13 cellular contexts compared by ENCODE assay signal in the genomic region with DNA sequence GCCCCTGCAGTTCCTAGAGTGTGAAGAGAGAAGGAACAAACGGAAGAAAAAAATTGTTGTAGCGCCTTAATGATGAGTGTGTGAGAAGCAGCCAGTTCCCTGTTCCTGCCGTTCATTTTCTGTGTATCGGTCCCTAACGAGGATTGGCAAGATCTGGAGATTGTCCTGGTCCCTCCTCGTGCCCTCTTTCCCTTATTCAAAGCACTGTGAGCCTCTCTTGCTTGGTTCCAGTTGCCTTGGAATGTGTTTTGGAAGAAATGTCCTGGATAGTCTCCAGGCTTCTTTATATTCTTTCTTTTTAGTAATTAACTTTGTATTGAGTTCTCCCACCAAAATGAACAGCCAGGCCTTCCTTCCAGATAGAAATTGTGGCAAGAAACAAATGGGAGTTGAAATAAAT.
A peak's percentile ranks its signal among the peaks of the same experiment; 100 is the strongest.
DNase-seq lines count a peak whose midpoint lies in the region; ATAC-seq lines count a peak whose summit lies in the region.
"Had no signal": no experiment of that assay in that cellular context is flagged by ENCODE, and none has a peak within 500 bp of the region (broad histone marks: within the 10 kb centered on the region; RNA-seq: fewer than 3 reads in every experiment).

No MANE protein-coding gene starts in this region.

- DNase-seq in Ammon's horn (ENCODE audit: low spot score) (peak; percentile 66), cerebellar cortex (ENCODE audit: low spot score) (peak; percentile 10), midbrain (lab: John Stamatoyannopoulos, UW) (peak; percentile 28), superior temporal gyrus (ENCODE audit: extremely low spot score) (peak; percentile 26), NCI-H748 treated with DMSO at 0.1 percent for 48 hours (lab: John Stamatoyannopoulos, UW) (no peak)
- DNase-seq: AML-193; CD4-positive, alpha-beta memory T cell; DMS153; DMS79; GF-D8 had no signal

- ATAC-seq in GM19467 (IDR thresholded peaks at IDR 0.05; ENCODE audit: unreplicated experiment), result no peak
- no peak for ATAC-seq in HG03439 (IDR thresholded peaks at IDR 0.05; ENCODE audit: unreplicated experiment)
- ATAC-seq: A549 had no signal
